Comparison of ENCODE assay signal across 1 cellular context in genomic region chr10:112280205-112280921, GRCh38.
A peak's percentile ranks its signal among the peaks of the same experiment; 100 is the strongest.
TF ChIP-seq lines count a peak whose summit lies in the region.

No MANE protein-coding gene starts in this region.

TF ChIP-seq in HepG2, 621 proteins besides CTCF, POLR2A, EP300 and RAD21 (continued from another document and continues in another):
- no peak for TF ChIP-seq E2F5 (CRISPR knock-in tag; conservative IDR thresholded peaks at IDR 0.05)
- TF ChIP-seq FOXK2 (IDR thresholded peaks at IDR 0.05): no peak
- TF ChIP-seq YY1 (IDR thresholded peaks at IDR 0.05; ENCODE audit: insufficient read depth, insufficient replicate concordance, low read depth, low read length): no peak
- no peak for TF ChIP-seq ZNF576 (CRISPR knock-in tag; IDR thresholded peaks at IDR 0.05)
- no peak for TF ChIP-seq LBX2 (CRISPR knock-in tag; IDR thresholded peaks at IDR 0.05; ENCODE audit: borderline replicate concordance)
- TF ChIP-seq ZNF557 (CRISPR knock-in tag; IDR thresholded peaks at IDR 0.05): no peak
- no peak for TF ChIP-seq POGK (CRISPR knock-in tag; conservative IDR thresholded peaks at IDR 0.05)
- no peak for TF ChIP-seq ZNF335 (CRISPR knock-in tag; IDR thresholded peaks at IDR 0.05)
- no peak for TF ChIP-seq MXD3 (CRISPR knock-in tag; IDR thresholded peaks at IDR 0.05)
- no peak for TF ChIP-seq IRF1 (CRISPR knock-in tag; IDR thresholded peaks at IDR 0.05; ENCODE audit: low read depth)
- peak; percentile 36; the same call in 1 of the 2 replicates for TF ChIP-seq HNF1A (IDR thresholded peaks at IDR 0.05; ENCODE audit: low read depth)
- no peak for TF ChIP-seq HNF1A (CRISPR knock-in tag; IDR thresholded peaks at IDR 0.05; ENCODE audit: borderline replicate concordance)
- no peak for TF ChIP-seq GLI4 (CRISPR knock-in tag; IDR thresholded peaks at IDR 0.05; ENCODE audit: borderline replicate concordance)
- TF ChIP-seq GRHL1 (CRISPR knock-in tag; conservative IDR thresholded peaks at IDR 0.05): no peak
- TF ChIP-seq MYPOP (CRISPR knock-in tag; IDR thresholded peaks at IDR 0.05): no peak
- peak; percentile 42; the same call in 1 of the 2 replicates for TF ChIP-seq AHDC1 (CRISPR knock-in tag; IDR thresholded peaks at IDR 0.05; ENCODE audit: borderline replicate concordance)
- no peak; the same call in 1 of the 2 replicates for TF ChIP-seq MTA1 (CRISPR knock-in tag; IDR thresholded peaks at IDR 0.05; ENCODE audit: borderline replicate concordance)
- no peak for TF ChIP-seq ZC3H13 (CRISPR knock-in tag; IDR thresholded peaks at IDR 0.05)
- no peak for TF ChIP-seq EEA1 (CRISPR knock-in tag; IDR thresholded peaks at IDR 0.05; ENCODE audit: borderline replicate concordance)
- TF ChIP-seq TOPORS (CRISPR knock-in tag; IDR thresholded peaks at IDR 0.05): no peak; the same call in 1 of the 2 replicates
- no peak for TF ChIP-seq ZNF253 (CRISPR knock-in tag; IDR thresholded peaks at IDR 0.05; ENCODE audit: borderline replicate concordance)
- no peak; the same call in 1 of the 2 replicates for TF ChIP-seq ZNF318 (CRISPR knock-in tag; IDR thresholded peaks at IDR 0.05)
